1 cellular context compared by ENCODE assay signal in genomic region chr11:67401495-67402191, GRCh38.
TF ChIP-seq lines count a peak whose summit lies in the region.

PPP1CA (minus strand) TSS chr11:67401858; CDS start chr11:67401782, 76 bp downstream.

TF ChIP-seq in HepG2, 621 proteins besides CTCF, POLR2A, EP300 and RAD21 (continued from another document):
- TF ChIP-seq ZNF687 (CRISPR knock-in tag; IDR thresholded peaks at IDR 0.05) (no peak; the same call in none of the 2 replicates), ZBTB26 (CRISPR knock-in tag; IDR thresholded peaks at IDR 0.05; ENCODE audit: borderline replicate concordance) (no peak), ZNF17 (CRISPR knock-in tag; IDR thresholded peaks at IDR 0.05) (no peak), JUN (CRISPR knock-in tag; IDR thresholded peaks at IDR 0.05) (no peak), ZGPAT (CRISPR knock-in tag; IDR thresholded peaks at IDR 0.05) (peak; percentile 7; the same call in 1 of the 2 replicates), TEAD3 (CRISPR knock-in tag; optimal IDR thresholded peaks at IDR 0.05; ENCODE audit: borderline replicate concordance) (no peak), ZNF414 (CRISPR knock-in tag; IDR thresholded peaks at IDR 0.05) (peak; percentile 93; the same call in 1 of the 2 replicates), TMF1 (CRISPR knock-in tag; IDR thresholded peaks at IDR 0.05; ENCODE audit: low read depth) (peak; percentile 17; the same call in 1 of the 2 replicates), RBM22 (optimal IDR thresholded peaks at IDR 0.05; ENCODE audit: low read length) (no peak), ZNF7 (CRISPR knock-in tag; IDR thresholded peaks at IDR 0.05) (no peak), THAP9 (CRISPR knock-in tag; IDR thresholded peaks at IDR 0.05; ENCODE audit: borderline replicate concordance) (no peak), POLR2G (IDR thresholded peaks at IDR 0.05; ENCODE audit: low read depth, low read length) (peak; percentile 83), ZNF263 (CRISPR knock-in tag; IDR thresholded peaks at IDR 0.05) (no peak), ZC3H4 (CRISPR knock-in tag; IDR thresholded peaks at IDR 0.05; ENCODE audit: borderline replicate concordance) (no peak), PTBP1 (IDR thresholded peaks at IDR 0.05; ENCODE audit: low read depth, low read length, poor library complexity, severe bottlenecking) (no peak), ZNF616 (CRISPR knock-in tag; IDR thresholded peaks at IDR 0.05; ENCODE audit: low read depth) (no peak), ARID3A (IDR thresholded peaks at IDR 0.05; ENCODE audit: low read depth, low read length) (no peak), SKIL (CRISPR knock-in tag; IDR thresholded peaks at IDR 0.05; ENCODE audit: borderline replicate concordance) (no peak), YY1 (IDR thresholded peaks at IDR 0.05; ENCODE audit: insufficient read depth, insufficient replicate concordance, low read depth, low read length) (peak; percentile 88), MTF2 (CRISPR knock-in tag; IDR thresholded peaks at IDR 0.05; ENCODE audit: borderline replicate concordance) (no peak), MXD4 (CRISPR knock-in tag; IDR thresholded peaks at IDR 0.05) (no peak), CEBPB (IDR thresholded peaks at IDR 0.05; ENCODE audit: borderline replicate concordance, low read depth, low read length) (no peak)
